In the genomic region with DNA sequence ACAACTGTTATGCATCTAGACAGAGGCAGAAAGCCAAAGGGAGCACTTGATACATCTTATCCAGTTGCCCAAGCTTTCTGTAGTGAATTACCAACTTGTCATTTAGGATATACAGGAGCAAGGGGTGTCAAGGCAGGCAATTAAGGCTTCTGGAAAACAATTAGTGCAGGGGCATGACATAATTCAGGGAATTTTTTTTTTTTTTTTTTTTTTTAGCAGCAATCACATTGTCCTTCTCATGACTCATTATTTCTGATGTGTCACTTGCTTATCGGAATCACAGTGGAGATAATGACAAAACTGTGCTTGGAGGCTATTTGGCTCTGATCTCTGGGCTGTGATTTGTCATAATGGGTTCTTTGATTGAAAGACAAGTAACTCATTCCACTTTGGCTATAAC, we compare ENCODE assay signal across 12 cellular contexts.
A peak's percentile ranks its signal among the peaks of the same experiment; 100 is the strongest.
DNase-seq lines count a peak whose midpoint lies in the region; ATAC-seq and TF ChIP-seq lines count a peak whose summit lies in the region.
"Had no signal": no experiment of that assay in that cellular context is flagged by ENCODE, and none has a peak within 500 bp of the region (broad histone marks: within the 10 kb centered on the region; RNA-seq: fewer than 3 reads in every experiment).

No MANE protein-coding gene starts in this region.

- H3K27ac ChIP-seq in dorsolateral prefrontal cortex: peak overlapping the region in 54 of 59 donors; percentile 2 to 92 (median 62)
- no peak overlapping the region for H3K27ac ChIP-seq in effector memory CD4-positive, alpha-beta T cell (ENCODE audit: insufficient read depth, low read length, poor library complexity, severe bottlenecking)
- no peak overlapping the region for H3K27ac ChIP-seq in CD4-positive, alpha-beta T cell (ENCODE audit: low read depth, low read length)
- H3K27ac ChIP-seq: C4-2B had no signal

- no peak for ATAC-seq in left lobe of liver
- no peak for ATAC-seq in activated naive CD4-positive, alpha-beta T cell treated with anti-CD3 and anti-CD28 coated beads, Interleukin-2, amount 50 U/mL, for 72 hours
- ATAC-seq in CD4-positive, alpha-beta T cell (ENCODE audit: poor library complexity): no peak
- ATAC-seq: activated CD8-positive, alpha-beta T cell treated with anti-CD3 and anti-CD28 coated beads, Interleukin-2, amount 10 ng/mL, durations not matched to agents 7 days and 5 days had no signal

- peaks cover 0 to 2% (median 0%) of the 10 kb centered on the region in 3 donors for H3K9me3 Mint-ChIP-seq in IgD-negative memory B cell
- H3K9me3 Mint-ChIP-seq in activated naive CD4-positive, alpha-beta T cell treated with anti-CD3 and anti-CD28 coated beads, Interleukin-2, amount 50 U/mL, for 72 hours: peaks cover 5 to 16% of the 10 kb centered on the region in 2 donors
- no peaks in the 10 kb centered on the region for H3K9me3 Mint-ChIP-seq in CD4-positive, alpha-beta T cell

- POLR2A ChIA-PET in CD4-positive, alpha-beta T cell (lab: Charles Lee): no interaction called here

- peak; percentile 48 for DNase-seq in Ammon's horn (ENCODE audit: low spot score)
- DNase-seq in dorsolateral prefrontal cortex: no peak
- peak; percentile 43 for DNase-seq in myocyte (ENCODE audit: low read depth)
- DNase-seq in effector memory CD4-positive, alpha-beta T cell: no peak
- DNase-seq in left lobe of liver (ENCODE audit: low spot score): no peak
- no peak for DNase-seq in activated naive CD4-positive, alpha-beta T cell treated with anti-CD3 and anti-CD28 coated beads, Interleukin-2, amount 50 U/mL, for 72 hours (ENCODE audit: low spot score in 2 of 2)
- DNase-seq in CD4-positive, alpha-beta T cell: no peak
- DNase-seq: activated CD8-positive, alpha-beta T cell treated with anti-CD3 and anti-CD28 coated beads, Interleukin-2, amount 10 ng/mL, durations not matched to agents 7 days and 5 days; NCI-H1694 treated with DMSO at 0.1 percent for 48 hours had no signal

- no peaks in the 10 kb centered on the region for H3K36me3 ChIP-seq in effector memory CD4-positive, alpha-beta T cell (ENCODE audit: control insufficient read depth, insufficient read depth, low read length)

- H3K4me1 Mint-ChIP-seq in IgD-negative memory B cell: peaks cover 39 to 74% (median 70%) of the 10 kb centered on the region in 3 donors
- H3K4me1 Mint-ChIP-seq in CD4-positive, alpha-beta T cell (ENCODE audit: low read depth): no peaks in the 10 kb centered on the region

- H3K4me1 ChIP-seq in effector memory CD4-positive, alpha-beta T cell (ENCODE audit: control insufficient read depth, insufficient read depth, low read length, poor library complexity, severe bottlenecking): no peaks in the 10 kb centered on the region

- no peak overlapping the region for H3K4me3 ChIP-seq in dorsolateral prefrontal cortex
- H3K4me3 ChIP-seq in effector memory CD4-positive, alpha-beta T cell (ENCODE audit: insufficient read depth, low read depth, low read length, poor library complexity, severe bottlenecking): no peak overlapping the region

- no peaks in the 10 kb centered on the region for H3K27me3 Mint-ChIP-seq in IgD-negative memory B cell
- H3K27me3 Mint-ChIP-seq in CD4-positive, alpha-beta T cell: no peaks in the 10 kb centered on the region
- H3K27me3 Mint-ChIP-seq: activated naive CD8-positive, alpha-beta T cell had no signal

- intact Hi-C loops in dorsolateral prefrontal cortex (cut with DNase I): no loop called here
- intact Hi-C loops in CD4-positive, alpha-beta T cell (cut with DNase I, micrococcal nuclease): no loop called here

- H3K36me3 Mint-ChIP-seq in IgD-negative memory B cell: peaks cover 5% of the 10 kb centered on the region
- H3K36me3 Mint-ChIP-seq in activated naive CD4-positive, alpha-beta T cell treated with anti-CD3 and anti-CD28 coated beads, Interleukin-2, amount 50 U/mL, for 72 hours: no peaks in the 10 kb centered on the region
- no peaks in the 10 kb centered on the region for H3K36me3 Mint-ChIP-seq in CD4-positive, alpha-beta T cell (ENCODE audit: low read depth)
- H3K36me3 Mint-ChIP-seq: activated naive CD8-positive, alpha-beta T cell had no signal

- H3K4me3 Mint-ChIP-seq in IgD-negative memory B cell: peak overlapping the region in 2 of 4 donors; percentile 18 to 49
- H3K4me3 Mint-ChIP-seq in CD4-positive, alpha-beta T cell: no peak overlapping the region
- H3K4me3 Mint-ChIP-seq: activated CD8-positive, alpha-beta T cell treated with anti-CD3 and anti-CD28 coated beads, Interleukin-2, amount 10 ng/mL, durations not matched to agents 7 days and 5 days; activated naive CD8-positive, alpha-beta T cell had no signal

- H3K9me3 ChIP-seq in effector memory CD4-positive, alpha-beta T cell (ENCODE audit: control insufficient read depth, low read length): no peaks in the 10 kb centered on the region
- H3K9me3 ChIP-seq in CD4-positive, alpha-beta T cell (ENCODE audit: control insufficient read depth, low read length): no peaks in the 10 kb centered on the region

- peak overlapping the region; percentile 74 to 95 (median 86) for H3K27ac Mint-ChIP-seq in IgD-negative memory B cell
- H3K27ac Mint-ChIP-seq in activated naive CD4-positive, alpha-beta T cell treated with anti-CD3 and anti-CD28 coated beads, Interleukin-2, amount 50 U/mL, for 72 hours: no peak overlapping the region
- H3K27ac Mint-ChIP-seq in CD4-positive, alpha-beta T cell: no peak overlapping the region
- H3K27ac Mint-ChIP-seq: activated CD8-positive, alpha-beta T cell treated with anti-CD3 and anti-CD28 coated beads, Interleukin-2, amount 10 ng/mL, durations not matched to agents 7 days and 5 days; activated naive CD8-positive, alpha-beta T cell had no signal

- CTCF ChIA-PET in CD4-positive, alpha-beta T cell (lab: Charles Lee): no interaction called here

- no peaks in the 10 kb centered on the region for H3K27me3 ChIP-seq in dorsolateral prefrontal cortex
- H3K27me3 ChIP-seq in effector memory CD4-positive, alpha-beta T cell (replicated peaks; ENCODE audit: control insufficient read depth, insufficient read depth, low read length, poor library complexity, severe bottlenecking): no peaks in the 10 kb centered on the region
- H3K27me3 ChIP-seq in CD4-positive, alpha-beta T cell (ENCODE audit: control insufficient read depth, insufficient read depth, low read length): no peaks in the 10 kb centered on the region

- TF ChIP-seq CTCF in dorsolateral prefrontal cortex (IDR thresholded peaks at IDR 0.05 in 54 of 56, conservative IDR thresholded peaks at IDR 0.05 in 2 of 56; ENCODE audit: low read depth in 1 of 56, partially characterized antibody in 56 of 56): no peak
- TF ChIP-seq CTCF in CD4-positive, alpha-beta T cell (IDR thresholded peaks at IDR 0.05): no peak

Comparison
In these comparisons a context has a peak if more than half of its experiments do, and no peak if none do; other contexts are left out.
1. DNase-seq: peak in Ammon's horn (single experiment) and myocyte (single experiment); none in dorsolateral prefrontal cortex (0 of 10), effector memory CD4-positive, alpha-beta T cell (0 of 3), left lobe of liver (single experiment), activated naive CD4-positive, alpha-beta T cell treated with anti-CD3 and anti-CD28 coated beads, Interleukin-2, amount 50 U/mL, for 72 hours (0 of 2) and CD4-positive, alpha-beta T cell (0 of 10).
2. H3K27ac Mint-ChIP-seq: peak in IgD-negative memory B cell (3 of 3); none in activated naive CD4-positive, alpha-beta T cell treated with anti-CD3 and anti-CD28 coated beads, Interleukin-2, amount 50 U/mL, for 72 hours (0 of 2) and CD4-positive, alpha-beta T cell (single experiment).
3. H3K27ac ChIP-seq: peak in dorsolateral prefrontal cortex (54 of 59); none in effector memory CD4-positive, alpha-beta T cell (single experiment) and CD4-positive, alpha-beta T cell (single experiment).